13 cellular contexts compared by ENCODE assay signal in genomic region chr22:17164392-17165024, GRCh38. TPM values are rescaled to one million over a fixed set of nuclear protein-coding genes. Genes with fewer than 3 reads are reported as not detected.
DNase-seq lines count a peak whose midpoint lies in the region; ATAC-seq, FAIRE-seq and TF ChIP-seq lines count a peak whose summit lies in the region.
"Had no signal": no experiment of that assay in that cellular context is flagged by ENCODE, and none has a peak within 500 bp of the region (broad histone marks: within the 10 kb centered on the region; RNA-seq: fewer than 3 reads in every experiment).

No MANE protein-coding gene starts in this region.

- TF ChIP-seq CTCF in A673 (conservative IDR thresholded peaks at IDR 0.05; ENCODE audit: low read depth, low read length) (peak; percentile 46), GM23338 (conservative IDR thresholded peaks at IDR 0.05; ENCODE audit: low read depth in 2 of 2) (peak; percentile 59 to 79), hepatocyte (IDR thresholded peaks at IDR 0.05; ENCODE audit: poor library complexity) (peak; percentile 2), adrenal gland (IDR thresholded peaks at IDR 0.05) (no peak)

- CTCF ChIA-PET in A673 (lab: Charles Lee), result interaction anchor here (0.6 to 1.3 kb wide), 2 partner anchors 10 to 337 kb away, joined by 5 to 7 read pairs; no protein-coding TSS in a partner anchor

- H2AFZ ChIP-seq in GM23338, result no peak overlapping the region
- H2AFZ ChIP-seq in hepatocyte, result no peak overlapping the region

- H3K36me3 ChIP-seq in A673 (ENCODE audit: insufficient read depth, low read length, poor library complexity, severe bottlenecking), result no peaks in the 10 kb centered on the region
- no peaks in the 10 kb centered on the region for H3K36me3 ChIP-seq in GM23338 (ENCODE audit: insufficient read depth)
- H3K36me3 ChIP-seq in hepatocyte (replicated peaks; ENCODE audit: insufficient read depth, low read depth), result no peaks in the 10 kb centered on the region
- H3K36me3 ChIP-seq in adrenal gland (replicated peaks in 1 of 2), result no peaks in the 10 kb centered on the region
- H3K36me3 ChIP-seq: BLaER1 treated with 17β-estradiol and CSF1 and Interleukin-3, amounts not matched to agents 10 nM and 100 nM had no signal

- peaks cover 7% of the 10 kb centered on the region for H3K27me3 Mint-ChIP-seq in GM23338 (ENCODE audit: insufficient read depth, low read depth, poor library complexity)
- H3K27me3 Mint-ChIP-seq in T-helper 17 cell, result no peaks in the 10 kb centered on the region
- H3K27me3 Mint-ChIP-seq: activated T-helper 17 cell treated with anti-CD3 and anti-CD28 coated beads, Interleukin-2, amount 50 U/mL, for 72 hours had no signal

- H3K79me2 ChIP-seq in GM23338 (replicated peaks; ENCODE audit: insufficient read depth), result no peaks in the 10 kb centered on the region
- no peaks in the 10 kb centered on the region for H3K79me2 ChIP-seq in hepatocyte

- H3K4me1 ChIP-seq in A673 (ENCODE audit: insufficient read depth, low read length, poor library complexity, severe bottlenecking) (peaks cover 5% of the 10 kb centered on the region), GM23338 (ENCODE audit: insufficient read depth) (peaks cover 5% of the 10 kb centered on the region; the same call in 1 of the 2 replicates), hepatocyte (ENCODE audit: insufficient read depth) (no peaks in the 10 kb centered on the region), adrenal gland (replicated peaks in 1 of 2) (peaks cover 7 to 13% of the 10 kb centered on the region in 2 donors)

- POLR2A ChIA-PET in A673 (lab: Charles Lee; ENCODE audit: low non-redundant PET), result no interaction called here

- H3K36me3 Mint-ChIP-seq in GM23338 (ENCODE audit: low read depth) (no peaks in the 10 kb centered on the region), T-helper 17 cell (ENCODE audit: low read depth) (no peaks in the 10 kb centered on the region)
- H3K36me3 Mint-ChIP-seq in activated naive CD4-positive, alpha-beta T cell treated with anti-CD3 and anti-CD28 coated beads, Interleukin-2, amount 50 U/mL, for 72 hours, result peaks cover 0 to 5% of the 10 kb centered on the region in 2 donors

- no peaks in the 10 kb centered on the region for H3K9me3 Mint-ChIP-seq in GM23338
- no peaks in the 10 kb centered on the region for H3K9me3 Mint-ChIP-seq in activated naive CD4-positive, alpha-beta T cell treated with anti-CD3 and anti-CD28 coated beads, Interleukin-2, amount 50 U/mL, for 72 hours
- H3K9me3 Mint-ChIP-seq: activated T-helper 17 cell treated with anti-CD3 and anti-CD28 coated beads, Interleukin-2, amount 50 U/mL, for 72 hours had no signal

- no peaks in the 10 kb centered on the region; the same call in 1 of the 2 replicates for H3F3A ChIP-seq in GM23338 (replicated peaks; ENCODE audit: low read depth)

- TF ChIP-seq POLR2A in adrenal gland (IDR thresholded peaks at IDR 0.05) (no peak), GM12891 (IDR thresholded peaks at IDR 0.05; ENCODE audit: low read depth, low read length) (no peak)

- ATAC-seq in GM23338 (peak; percentile 71), T-helper 17 cell (no peak)
- ATAC-seq in activated naive CD4-positive, alpha-beta T cell treated with anti-CD3 and anti-CD28 coated beads, Interleukin-2, amount 50 U/mL, for 72 hours, result no peak
- ATAC-seq: activated T-helper 17 cell treated with anti-CD3 and anti-CD28 coated beads, Interleukin-2, amount 50 U/mL, for 72 hours had no signal

- H3K27ac Mint-ChIP-seq in GM23338, result no peak overlapping the region
- H3K27ac Mint-ChIP-seq in T-helper 17 cell, result peak overlapping the region; percentile 41
- no peak overlapping the region for H3K27ac Mint-ChIP-seq in activated naive CD4-positive, alpha-beta T cell treated with anti-CD3 and anti-CD28 coated beads, Interleukin-2, amount 50 U/mL, for 72 hours
- H3K27ac Mint-ChIP-seq: activated T-helper 17 cell treated with anti-CD3 and anti-CD28 coated beads, Interleukin-2, amount 50 U/mL, for 72 hours had no signal

- peak; percentile 34 for DNase-seq in A673 (ENCODE audit: low spot score)
- peak; percentile 76 for DNase-seq in GM23338 (ENCODE audit: low spot score)
- no peak for DNase-seq in T-helper 17 cell
- DNase-seq in hepatocyte (ENCODE audit: low spot score), result no peak
- DNase-seq in adrenal gland, result no peak
- no peak for DNase-seq in GM12891 (ENCODE audit: insufficient read length, low spot score)
- no peak for DNase-seq in activated naive CD4-positive, alpha-beta T cell treated with anti-CD3 and anti-CD28 coated beads, Interleukin-2, amount 50 U/mL, for 16 hours
- DNase-seq in activated naive CD4-positive, alpha-beta T cell treated with anti-CD3 and anti-CD28 coated beads, Interleukin-2, amount 50 U/mL, for 72 hours (ENCODE audit: low spot score in 2 of 2), result no peak
- DNase-seq: NCI-H2029, RPMI8226 had no signal

- no peak for FAIRE-seq in GM12891 (lab: Jason Lieb, UNC)

- BruUV-seq in A673 (replicated peaks; lab: Mats Ljungman, UMichigan), result no TSS peak

- WGBS in hepatocyte (ENCODE audit: low lambda C conversion rate, missing lambda C conversion rate), result 88% methylated on average over 3 of the region's 3 CpGs
- WGBS in adrenal gland, 4 donors, result 84 to 89% (median 87%) methylated on average over 3 of the region's 3 CpGs

- intact Hi-C loops in A673 (cut with micrococcal nuclease; ENCODE audit: unreplicated experiment), result no loop called here
- intact Hi-C loops in adrenal gland (cut with DNase I), result loop anchor here in 1 of 2 donors (5.0 kb wide), 1 partner anchor 42 kb away; the partner anchor contains the start of gene TMEM121B

- no peaks in the 10 kb centered on the region for H3K9me3 ChIP-seq in A673 (ENCODE audit: low read depth, low read length, poor library complexity, severe bottlenecking)
- no peaks in the 10 kb centered on the region for H3K9me3 ChIP-seq in T-helper 17 cell (ENCODE audit: control insufficient read depth, low read length, poor library complexity, severe bottlenecking)
- no peaks in the 10 kb centered on the region for H3K9me3 ChIP-seq in hepatocyte (ENCODE audit: low read depth)
- H3K9me3 ChIP-seq in adrenal gland (replicated peaks in 1 of 3), result no peaks in the 10 kb centered on the region
- H3K9me3 ChIP-seq: BLaER1 treated with 17β-estradiol and CSF1 and Interleukin-3, amounts not matched to agents 10 nM and 100 nM had no signal

- H3K4me2 ChIP-seq in GM23338 (no peak overlapping the region), hepatocyte (no peak overlapping the region)
- H3K4me2 ChIP-seq: BLaER1 treated with 17β-estradiol and CSF1 and Interleukin-3, amounts not matched to agents 10 nM and 100 nM had no signal

- H3K27me3 ChIP-seq in A673 (replicated peaks; ENCODE audit: insufficient read depth, low read depth, low read length, poor library complexity), result no peaks in the 10 kb centered on the region
- peaks cover 7% of the 10 kb centered on the region; the same call in 1 of the 2 replicates for H3K27me3 ChIP-seq in GM23338 (ENCODE audit: insufficient read depth)
- H3K27me3 ChIP-seq in hepatocyte, result no peaks in the 10 kb centered on the region
- H3K27me3 ChIP-seq in adrenal gland, result no peaks in the 10 kb centered on the region
- H3K27me3 ChIP-seq: BLaER1 treated with 17β-estradiol and CSF1 and Interleukin-3, amounts not matched to agents 10 nM and 100 nM had no signal

- peaks cover 9% of the 10 kb centered on the region; the same call in 1 of the 3 replicates for H3K4me1 Mint-ChIP-seq in GM23338
- H3K4me1 Mint-ChIP-seq in T-helper 17 cell, result peaks cover 8% of the 10 kb centered on the region

- H3K4me3 Mint-ChIP-seq in GM23338 (no peak overlapping the region), T-helper 17 cell (no peak overlapping the region)
- H3K4me3 Mint-ChIP-seq: activated T-helper 17 cell treated with anti-CD3 and anti-CD28 coated beads, Interleukin-2, amount 50 U/mL, for 72 hours had no signal

- H3K9me2 ChIP-seq in GM23338 (ENCODE audit: insufficient read depth) (no peaks in the 10 kb centered on the region), hepatocyte (replicated peaks; ENCODE audit: insufficient read depth) (no peaks in the 10 kb centered on the region)

- H4K20me1 ChIP-seq in GM23338 (replicated peaks; ENCODE audit: insufficient read depth) (no peaks in the 10 kb centered on the region), hepatocyte (ENCODE audit: insufficient read depth, poor library complexity, severe bottlenecking) (no peaks in the 10 kb centered on the region)
- H4K20me1 ChIP-seq: BLaER1 treated with 17β-estradiol and CSF1 and Interleukin-3, amounts not matched to agents 10 nM and 100 nM had no signal

- no peak overlapping the region for H3K4me3 ChIP-seq in A673 (ENCODE audit: low read depth, low read length, poor library complexity, severe bottlenecking)
- H3K4me3 ChIP-seq in GM23338, result no peak overlapping the region
- H3K4me3 ChIP-seq in hepatocyte, result no peak overlapping the region
- no peak overlapping the region for H3K4me3 ChIP-seq in adrenal gland
- H3K4me3 ChIP-seq: BLaER1 treated with 17β-estradiol and CSF1 and Interleukin-3, amounts not matched to agents 10 nM and 100 nM had no signal

- H3K27ac ChIP-seq in A673 (ENCODE audit: low read depth, low read length, poor library complexity, severe bottlenecking), result no peak overlapping the region
- H3K27ac ChIP-seq in GM23338 (ENCODE audit: low read depth), result no peak overlapping the region
- no peak overlapping the region for H3K27ac ChIP-seq in hepatocyte
- no peak overlapping the region for H3K27ac ChIP-seq in adrenal gland
- H3K27ac ChIP-seq: BLaER1 treated with 17β-estradiol and CSF1 and Interleukin-3, amounts not matched to agents 10 nM and 100 nM had no signal

RNA-seq across cellular contexts. Expression of gene HDHD5, which starts 5.4 kb away (rescaled TPM):
- 59.4 and 61.6 TPM in 2 replicates for total RNA-seq in A673 (2021)
- total RNA-seq in GM23338 (2014; rRNA removed; shearing (Covaris generic)), result 102 and 116 TPM in 2 replicates
- 54.9 and 70.0 TPM in 2 replicates for polyA plus RNA-seq in GM23338 (2016; fragmentation: Nextera tagmentation; extraction: Ambion mirVana)
- 10 to 100 TPM; 16.7 to 17.4 TPM for total RNA-seq in T-helper 17 cell
- total RNA-seq in hepatocyte, result 25.9 and 32.9 TPM in 2 replicates
- polyA plus RNA-seq in hepatocyte, result 46.4 and 53.2 TPM in 2 replicates
- total RNA-seq in adrenal gland, result 10 to 100 TPM; 42.6 to 60.8 (median 48.4) TPM
- 10 to 100 TPM; 21.9 to 26.5 (median 23.6) TPM for polyA plus RNA-seq in adrenal gland
- 29.7 TPM for polyA plus RNA-seq in GM12891 (2012; ENCODE audit: low read depth, missing spikeins)
- total RNA-seq in activated naive CD4-positive, alpha-beta T cell treated with anti-CD3 and anti-CD28 coated beads, Interleukin-2, amount 50 U/mL, for 72 hours, result 10 to 100 TPM; 22.0 to 71.3 TPM

RNA-seq across cellular contexts. Expression of gene TMEM121B, which starts 43.3 kb away (rescaled TPM):
- total RNA-seq in A673 (2021) (2.5 and 3.0 TPM in 2 replicates), T-helper 17 cell (under 1 TPM in 1 of 2 donors, not detected in 1; 0.20 TPM), hepatocyte (0.50 and 0.76 TPM in 2 replicates), adrenal gland (1 to 10 TPM in 6 of 8 donors, under 1 TPM in 2; 0.60 to 2.3 (median 1.4) TPM)
- total RNA-seq in GM23338 (2014; rRNA removed; shearing (Covaris generic)), result 6.4 and 7.2 TPM in 2 replicates
- polyA plus RNA-seq in GM23338 (2016; fragmentation: Nextera tagmentation; extraction: Ambion mirVana) (2.0 and 2.4 TPM in 2 replicates), hepatocyte (0.30 TPM in 1 of 2 replicates, not detected in the other), adrenal gland (under 1 TPM; 0.24 to 0.79 (median 0.30) TPM)
- polyA plus RNA-seq in GM12891 (2012; ENCODE audit: low read depth, missing spikeins), result 0.08 TPM
- total RNA-seq in activated naive CD4-positive, alpha-beta T cell treated with anti-CD3 and anti-CD28 coated beads, Interleukin-2, amount 50 U/mL, for 72 hours, result under 1 TPM; 0.05 to 0.10 TPM

RNA-seq across cellular contexts. Expression of gene ADA2, which starts 54.7 kb away (rescaled TPM):
- total RNA-seq in A673 (2021) (4.1 and 4.9 TPM in 2 replicates), T-helper 17 cell (10 to 100 TPM; 57.2 to 88.5 TPM), hepatocyte (12.1 and 17.5 TPM in 2 replicates), adrenal gland (10 to 100 TPM; 11.2 to 58.2 (median 19.7) TPM)
- 29.3 and 42.6 TPM in 2 replicates for total RNA-seq in GM23338 (2014; rRNA removed; shearing (Covaris generic))
- polyA plus RNA-seq in GM23338 (2016; fragmentation: Nextera tagmentation; extraction: Ambion mirVana) (10.7 and 11.2 TPM in 2 replicates), hepatocyte (13.8 and 14.1 TPM in 2 replicates), adrenal gland (10 to 100 TPM; 10.7 to 25.6 (median 13.2) TPM)
- polyA plus RNA-seq in GM12891 (2012; ENCODE audit: low read depth, missing spikeins), result 5.3 TPM
- 1 to 10 TPM; 2.4 to 5.6 TPM for total RNA-seq in activated naive CD4-positive, alpha-beta T cell treated with anti-CD3 and anti-CD28 coated beads, Interleukin-2, amount 50 U/mL, for 72 hours
- total RNA-seq: HT1080 had no signal

Comparison
In these comparisons a context has a peak if more than half of its experiments do, and no peak if none do; other contexts are left out.
1. DNase-seq: peak in A673 (single experiment) and GM23338 (single experiment); none in T-helper 17 cell (0 of 3), hepatocyte (single experiment), adrenal gland (0 of 7), GM12891 (single experiment), activated naive CD4-positive, alpha-beta T cell treated with anti-CD3 and anti-CD28 coated beads, Interleukin-2, amount 50 U/mL, for 16 hours (single experiment) and activated naive CD4-positive, alpha-beta T cell treated with anti-CD3 and anti-CD28 coated beads, Interleukin-2, amount 50 U/mL, for 72 hours (0 of 2).
2. CTCF ChIP-seq: peak in A673 (single experiment), GM23338 (2 of 2) and hepatocyte (single experiment); none in adrenal gland (0 of 6).